ENCODE assay signal across 1 cellular context in the genomic region with DNA sequence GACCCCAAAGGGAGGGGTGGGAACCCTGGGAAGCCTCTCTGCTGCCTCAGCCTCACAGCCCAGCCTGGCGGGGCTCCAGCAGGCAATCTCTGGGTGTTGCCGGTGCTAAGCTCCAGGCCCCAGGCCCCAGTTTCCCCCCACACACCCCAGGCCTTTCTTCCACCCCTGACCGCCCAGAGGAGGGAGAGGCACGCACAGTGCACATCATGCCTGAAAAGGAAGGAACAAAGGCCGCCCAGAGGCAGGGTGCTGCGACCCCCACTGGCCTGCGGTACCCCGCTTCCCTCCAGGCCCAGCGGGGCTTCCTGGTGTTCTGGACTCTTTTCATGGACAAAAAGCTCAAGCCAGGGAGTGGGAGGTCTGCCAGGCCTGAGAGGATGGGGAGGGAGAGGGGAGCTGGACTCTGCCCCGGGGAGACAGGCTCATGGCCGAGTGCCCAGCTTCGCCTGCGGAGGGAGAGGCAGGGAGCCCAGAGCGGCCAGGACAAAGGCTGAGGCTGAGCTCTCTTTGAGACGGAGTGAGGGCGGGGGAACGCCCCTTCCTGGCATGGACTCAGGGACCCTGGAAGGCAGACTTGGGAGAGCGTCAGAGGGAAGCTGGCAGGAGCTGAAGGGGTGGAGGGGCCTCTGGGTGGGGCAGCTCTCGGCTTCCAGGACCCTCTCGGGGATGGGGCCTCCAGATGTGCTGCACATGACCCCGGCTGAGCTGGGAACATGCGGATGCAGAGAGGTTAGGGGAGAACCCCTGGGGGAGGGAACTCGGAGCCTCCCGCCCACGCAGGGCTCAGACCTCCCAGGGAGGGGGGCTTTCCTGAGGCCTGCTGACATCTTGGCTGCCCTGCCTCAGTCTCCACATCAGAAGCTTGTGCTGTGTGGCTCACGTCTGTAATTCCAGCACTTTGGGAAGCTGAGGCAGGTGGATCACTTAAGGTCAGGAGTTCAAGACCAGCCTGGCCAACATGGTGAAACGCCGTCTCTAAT.
A peak's percentile ranks its signal among the peaks of the same experiment; 100 is the strongest.
TF ChIP-seq lines count a peak whose summit lies in the region.

No MANE protein-coding gene starts in this region.

TF ChIP-seq in HepG2, 621 proteins besides CTCF, POLR2A, EP300 and RAD21 (continued from another document):
- TF ChIP-seq, protein P1, sequence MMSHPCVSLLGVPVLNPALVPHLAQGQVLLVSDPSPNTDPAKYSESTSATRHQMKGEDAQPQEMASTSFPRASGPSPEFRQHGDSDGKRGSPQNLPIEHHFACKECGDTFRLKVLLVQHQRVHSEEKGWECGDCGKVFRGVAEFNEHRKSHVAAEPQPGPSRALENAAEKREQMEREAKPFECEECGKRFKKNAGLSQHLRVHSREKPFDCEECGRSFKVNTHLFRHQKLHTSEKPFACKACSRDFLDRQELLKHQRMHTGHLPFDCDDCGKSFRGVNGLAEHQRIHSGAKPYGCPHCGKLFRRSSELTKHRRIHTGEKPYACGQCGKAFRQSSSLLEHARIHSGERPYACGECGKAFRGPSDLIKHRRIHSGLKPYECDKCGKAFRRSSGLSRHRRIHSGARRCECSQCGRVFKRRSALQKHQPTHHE (CRISPR knock-in tag; IDR thresholded peaks at IDR 0.05; ENCODE audit: borderline replicate concordance) = 0 out of 2 replicates have a peak, but pooled peaks have one; percentile 60
- TF ChIP-seq MIER3 (CRISPR knock-in tag; IDR thresholded peaks at IDR 0.05; ENCODE audit: borderline replicate concordance) (no peak), ZNF644 (CRISPR knock-in tag; IDR thresholded peaks at IDR 0.05; ENCODE audit: low read depth) (no peak), SETDB1 (CRISPR knock-in tag; IDR thresholded peaks at IDR 0.05; ENCODE audit: borderline replicate concordance) (no peak), ZSCAN20 (CRISPR knock-in tag; IDR thresholded peaks at IDR 0.05; ENCODE audit: borderline replicate concordance) (no peak), KDM1A (CRISPR knock-in tag; IDR thresholded peaks at IDR 0.05) (0 out of 2 replicates have a peak, but pooled peaks have one; percentile 15), ZFP1 (CRISPR knock-in tag; IDR thresholded peaks at IDR 0.05) (no peak), ZNF431 (CRISPR knock-in tag; IDR thresholded peaks at IDR 0.05; ENCODE audit: borderline replicate concordance, low read depth) (no peak), ZNF577 (CRISPR knock-in tag; IDR thresholded peaks at IDR 0.05; ENCODE audit: borderline replicate concordance, low read depth) (no peak), SOX13 (IDR thresholded peaks at IDR 0.05) (no peak), SOX13 (CRISPR knock-in tag; conservative IDR thresholded peaks at IDR 0.05 in 1 of 2, IDR thresholded peaks at IDR 0.05 in 1 of 2) (peak in 1 of 2 experiments; percentile 60; a peak in 2 of 4 replicates), ZNF234 (CRISPR knock-in tag; conservative IDR thresholded peaks at IDR 0.05) (no peak)
- TF ChIP-seq, protein P2, sequence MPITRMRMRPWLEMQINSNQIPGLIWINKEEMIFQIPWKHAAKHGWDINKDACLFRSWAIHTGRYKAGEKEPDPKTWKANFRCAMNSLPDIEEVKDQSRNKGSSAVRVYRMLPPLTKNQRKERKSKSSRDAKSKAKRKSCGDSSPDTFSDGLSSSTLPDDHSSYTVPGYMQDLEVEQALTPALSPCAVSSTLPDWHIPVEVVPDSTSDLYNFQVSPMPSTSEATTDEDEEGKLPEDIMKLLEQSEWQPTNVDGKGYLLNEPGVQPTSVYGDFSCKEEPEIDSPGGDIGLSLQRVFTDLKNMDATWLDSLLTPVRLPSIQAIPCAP (CRISPR knock-in tag; IDR thresholded peaks at IDR 0.05; ENCODE audit: low read depth) = no peak
